28 cellular contexts compared by ENCODE assay signal in the genomic region with DNA sequence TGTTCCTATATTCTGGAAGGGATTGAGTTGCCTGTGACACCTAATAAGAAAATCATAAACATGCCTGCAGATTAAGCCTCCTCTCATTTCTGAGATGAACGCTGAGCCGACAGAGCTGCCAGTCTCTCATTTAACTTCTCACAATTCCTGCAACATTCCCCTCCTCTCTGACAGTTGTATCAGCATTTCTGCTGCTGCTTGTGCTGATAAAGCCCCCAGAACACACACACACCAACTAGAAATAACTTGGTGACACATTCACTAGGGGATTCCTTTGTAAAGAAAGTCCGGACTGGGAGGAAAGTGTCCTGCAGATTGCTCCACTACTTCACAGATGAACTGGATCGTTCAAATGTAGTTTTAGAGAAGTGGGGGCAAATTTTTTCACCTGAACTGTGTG.
"Had no signal": no experiment of that assay in that cellular context is flagged by ENCODE, and none has a peak within 500 bp of the region (broad histone marks: within the 10 kb centered on the region; RNA-seq: fewer than 3 reads in every experiment).

No MANE protein-coding gene starts in this region.

- H3K9me3 Mint-ChIP-seq: activated CD4-positive, alpha-beta memory T cell treated with anti-CD3 and anti-CD28 coated beads, Interleukin-2, amount 10 ng/mL, durations not matched to agents 7 days and 5 days; activated CD4-positive, alpha-beta T cell treated with anti-CD3 and anti-CD28 coated beads, Interleukin-2, amount 10 ng/mL, durations not matched to agents 7 days and 5 days; activated naive CD8-positive, alpha-beta T cell treated with anti-CD3 and anti-CD28 coated beads, Interleukin-2, amount 50 U/mL, for 24 hours; activated T-cell treated with anti-CD3 and anti-CD28 coated beads, Interleukin-2, amount 50 U/mL, for 24 hours; dendritic cell treated with granulocyte-macrophage colony-stimulating factor and Interleukin-4, amounts not matched to agents 40 ng/mL and 50 ng/mL, for 4 days; endodermal cell; naive B cell; WTC11 had no signal

- H3K36me3 Mint-ChIP-seq: mesothelial cell of epicardium, naive B cell, WTC11 had no signal

- H3K4me1 ChIP-seq: heart right ventricle, left ventricle myocardium inferior, right atrium auricular region, testis, transverse colon had no signal

- H3K4me3 ChIP-seq: heart right ventricle, left ventricle myocardium inferior, lung, right atrium auricular region, testis, transverse colon had no signal

- ATAC-seq: activated naive CD8-positive, alpha-beta T cell treated with anti-CD3 and anti-CD28 coated beads, Interleukin-2, amount 50 U/mL, for 24 hours; esophagus mucosa; foreskin keratinocyte; stimulated activated naive CD8-positive, alpha-beta T cell treated with anti-CD3 and anti-CD28 coated beads, Interleukin-15, Interleukin-2, amounts not matched to agents 100 U/mL and 50 U/mL, for 24 hours; T-helper 17 cell; WTC11 had no signal

- H3K27me3 ChIP-seq: heart right ventricle, right atrium auricular region, testis, transverse colon had no signal

- H3K36me3 ChIP-seq: heart right ventricle, left ventricle myocardium inferior, right atrium auricular region, transverse colon had no signal

- H3K27ac Mint-ChIP-seq: activated CD4-positive, alpha-beta memory T cell treated with anti-CD3 and anti-CD28 coated beads, Interleukin-2, amount 10 ng/mL, durations not matched to agents 7 days and 5 days; activated CD4-positive, alpha-beta T cell treated with anti-CD3 and anti-CD28 coated beads, Interleukin-2, amount 10 ng/mL, durations not matched to agents 7 days and 5 days; activated naive CD8-positive, alpha-beta T cell treated with anti-CD3 and anti-CD28 coated beads, Interleukin-2, amount 50 U/mL, for 24 hours; activated T-cell treated with anti-CD3 and anti-CD28 coated beads, Interleukin-2, amount 50 U/mL, for 24 hours; dendritic cell treated with granulocyte-macrophage colony-stimulating factor and Interleukin-4, amounts not matched to agents 40 ng/mL and 50 ng/mL, for 4 days; endodermal cell; mesothelial cell of epicardium; naive B cell; T-helper 17 cell; WTC11 had no signal

- H3K4me3 Mint-ChIP-seq: activated CD4-positive, alpha-beta memory T cell treated with anti-CD3 and anti-CD28 coated beads, Interleukin-2, amount 10 ng/mL, durations not matched to agents 7 days and 5 days; activated CD4-positive, alpha-beta T cell treated with anti-CD3 and anti-CD28 coated beads, Interleukin-2, amount 10 ng/mL, durations not matched to agents 7 days and 5 days; activated naive CD8-positive, alpha-beta T cell treated with anti-CD3 and anti-CD28 coated beads, Interleukin-2, amount 50 U/mL, for 24 hours; activated T-cell treated with anti-CD3 and anti-CD28 coated beads, Interleukin-2, amount 50 U/mL, for 24 hours; central memory CD8-positive, alpha-beta T cell; dendritic cell treated with granulocyte-macrophage colony-stimulating factor and Interleukin-4, amounts not matched to agents 40 ng/mL and 50 ng/mL, for 4 days; endodermal cell; mesothelial cell of epicardium; naive B cell; T-helper 17 cell; WTC11 had no signal

- DNase-seq: activated CD4-positive, alpha-beta memory T cell treated with anti-CD3 and anti-CD28 coated beads, Interleukin-2, amount 10 ng/mL, durations not matched to agents 7 days and 5 days; activated CD4-positive, alpha-beta T cell treated with anti-CD3 and anti-CD28 coated beads for 1 hour; activated CD4-positive, alpha-beta T cell treated with anti-CD3 and anti-CD28 coated beads, Interleukin-2, amount 10 ng/mL, durations not matched to agents 7 days and 5 days; activated CD8-positive, alpha-beta memory T cell treated with anti-CD3 and anti-CD28 coated beads, Interleukin-2, amount 50 U/mL, for 48 hours; activated gamma-delta T cell treated with Interleukin-2 at 50 U/mL for 16 hours; activated naive CD4-positive, alpha-beta T cell treated with anti-CD3 and anti-CD28 coated beads, Interleukin-2, amount 50 U/mL, for 16 hours; activated naive CD8-positive, alpha-beta T cell treated with anti-CD3 and anti-CD28 coated beads, Interleukin-2, amount 50 U/mL, for 24 hours; activated T-cell treated with anti-CD3 and anti-CD28 coated beads, Interleukin-2, amount 50 U/mL, for 24 hours; amygdala; endodermal cell; foreskin keratinocyte; heart right ventricle; left ventricle myocardium inferior; naive B cell; stimulated activated CD4-positive, alpha-beta T cell treated with anti-CD3 and anti-CD28 coated beads, Interleukin-4, amount 100 ng/mL, for 1 hour; stimulated activated naive CD8-positive, alpha-beta T cell treated with anti-CD3 and anti-CD28 coated beads, Interleukin-15, Interleukin-2, amounts not matched to agents 100 U/mL and 50 U/mL, for 24 hours; T-helper 17 cell; testis; transverse colon had no signal

- H3K27me3 Mint-ChIP-seq: activated CD4-positive, alpha-beta memory T cell treated with anti-CD3 and anti-CD28 coated beads, Interleukin-2, amount 10 ng/mL, durations not matched to agents 7 days and 5 days; activated CD4-positive, alpha-beta T cell treated with anti-CD3 and anti-CD28 coated beads, Interleukin-2, amount 10 ng/mL, durations not matched to agents 7 days and 5 days; activated naive CD8-positive, alpha-beta T cell treated with anti-CD3 and anti-CD28 coated beads, Interleukin-2, amount 50 U/mL, for 24 hours; activated T-cell treated with anti-CD3 and anti-CD28 coated beads, Interleukin-2, amount 50 U/mL, for 24 hours; central memory CD8-positive, alpha-beta T cell; dendritic cell treated with granulocyte-macrophage colony-stimulating factor and Interleukin-4, amounts not matched to agents 40 ng/mL and 50 ng/mL, for 4 days; naive B cell; T-helper 17 cell had no signal

- H3K4me1 Mint-ChIP-seq: activated CD4-positive, alpha-beta memory T cell treated with anti-CD3 and anti-CD28 coated beads, Interleukin-2, amount 10 ng/mL, durations not matched to agents 7 days and 5 days; activated CD4-positive, alpha-beta T cell treated with anti-CD3 and anti-CD28 coated beads, Interleukin-2, amount 10 ng/mL, durations not matched to agents 7 days and 5 days; activated naive CD8-positive, alpha-beta T cell treated with anti-CD3 and anti-CD28 coated beads, Interleukin-2, amount 50 U/mL, for 24 hours; central memory CD8-positive, alpha-beta T cell; naive B cell; T-helper 17 cell had no signal

- H3K27ac ChIP-seq: foreskin keratinocyte, heart right ventricle, left ventricle myocardium inferior, right atrium auricular region, testis, transverse colon had no signal

- FAIRE-seq: islet of Langerhans, urothelium cell line had no signal

- H3K9me3 ChIP-seq: heart right ventricle, left ventricle myocardium inferior, right atrium auricular region, testis, transverse colon had no signal
